29 cellular contexts compared by ENCODE assay signal in genomic region chr20:8231038-8231437, GRCh38.
"Had no signal": no experiment of that assay in that cellular context is flagged by ENCODE, and none has a peak within 500 bp of the region (broad histone marks: within the 10 kb centered on the region; RNA-seq: fewer than 3 reads in every experiment).

No MANE protein-coding gene starts in this region.

- H3K27ac ChIP-seq: neutrophil, ovary, psoas muscle, right lobe of liver, suprapubic skin, testis, tibial artery, transverse colon, upper lobe of right lung, vagina had no signal

- H3K27me3 ChIP-seq: neutrophil, ovary, right lobe of liver, sigmoid colon, suprapubic skin, testis, tibial artery, transverse colon, upper lobe of right lung, vagina had no signal

- H3K27me3 Mint-ChIP-seq: natural killer cell treated with Interleukin-12 subunit alpha and Interleukin-12 subunit beta and Interleukin-15 and Interleukin-18, amount 100 ng/mL, for 72 hours; type B pancreatic cell had no signal

- H3K4me1 Mint-ChIP-seq: naive B cell; naive thymus-derived CD8-positive, alpha-beta T cell; neural crest cell; stimulated activated naive CD8-positive, alpha-beta T cell treated with anti-CD3 and anti-CD28 coated beads, Interleukin-15, amount 100 ng/mL, for 72 hours had no signal

- H3K27ac Mint-ChIP-seq: naive B cell; naive thymus-derived CD8-positive, alpha-beta T cell; natural killer cell treated with Interleukin-12 subunit alpha and Interleukin-12 subunit beta and Interleukin-15 and Interleukin-18, amount 100 ng/mL, for 72 hours; nephron progenitor cell; stimulated activated effector memory CD8-positive, alpha-beta T cell treated with anti-CD3 and anti-CD28 coated beads, Interleukin-12 subunit alpha, Interleukin-12 subunit beta, amount 100 ng/mL, for 72 hours; stimulated activated naive CD8-positive, alpha-beta T cell treated with anti-CD3 and anti-CD28 coated beads, Interleukin-15, amount 100 ng/mL, for 72 hours; type B pancreatic cell had no signal

- H3K4me3 Mint-ChIP-seq: naive B cell; naive thymus-derived CD8-positive, alpha-beta T cell; natural killer cell treated with Interleukin-12 subunit alpha and Interleukin-12 subunit beta and Interleukin-15 and Interleukin-18, amount 100 ng/mL, for 72 hours; nephron progenitor cell; neural crest cell; stimulated activated effector memory CD8-positive, alpha-beta T cell treated with anti-CD3 and anti-CD28 coated beads, Interleukin-12 subunit alpha, Interleukin-12 subunit beta, amount 100 ng/mL, for 72 hours; stimulated activated naive CD8-positive, alpha-beta T cell treated with anti-CD3 and anti-CD28 coated beads, Interleukin-15, amount 100 ng/mL, for 72 hours; type B pancreatic cell had no signal

- ATAC-seq: naive thymus-derived CD8-positive, alpha-beta T cell; natural killer cell treated with Interleukin-12 subunit alpha and Interleukin-12 subunit beta and Interleukin-15 and Interleukin-18, amount 100 ng/mL, for 72 hours; psoas muscle; right cardiac atrium; right lobe of liver; stimulated activated effector memory CD8-positive, alpha-beta T cell treated with anti-CD3 and anti-CD28 coated beads, Interleukin-12 subunit alpha, Interleukin-12 subunit beta, amount 100 ng/mL, for 72 hours; stimulated activated naive CD8-positive, alpha-beta T cell treated with anti-CD3 and anti-CD28 coated beads, Interleukin-15, amount 100 ng/mL, for 72 hours; stimulated activated naive CD8-positive, alpha-beta T cell treated with anti-CD3 and anti-CD28 coated beads, Interleukin-15, Interleukin-2, amounts not matched to agents 100 U/mL and 50 U/mL, for 24 hours; upper lobe of right lung had no signal

- H3K4me1 ChIP-seq: suprapubic skin, testis, upper lobe of right lung, vagina had no signal

- H3K9me3 ChIP-seq: neutrophil, ovary, psoas muscle, right lobe of liver, sigmoid colon, suprapubic skin, testis, tibial artery, transverse colon, upper lobe of right lung, vagina had no signal

- H3K9me3 Mint-ChIP-seq: naive B cell; natural killer cell treated with Interleukin-12 subunit alpha and Interleukin-12 subunit beta and Interleukin-15 and Interleukin-18, amount 100 ng/mL, for 72 hours; nephron progenitor cell; neural crest cell; stimulated activated effector memory CD8-positive, alpha-beta T cell treated with anti-CD3 and anti-CD28 coated beads, Interleukin-12 subunit alpha, Interleukin-12 subunit beta, amount 100 ng/mL, for 72 hours; stimulated activated naive CD8-positive, alpha-beta T cell treated with anti-CD3 and anti-CD28 coated beads, Interleukin-15, amount 100 ng/mL, for 72 hours; type B pancreatic cell had no signal

- H3K4me3 ChIP-seq: ovary, psoas muscle, right lobe of liver, sigmoid colon, suprapubic skin, testis, tibial artery, transverse colon, upper lobe of right lung, vagina had no signal

- FAIRE-seq: small intestine had no signal

- DNase-seq: naive B cell; naive thymus-derived CD8-positive, alpha-beta T cell; nephron progenitor cell; nucleus accumbens; ovary; psoas muscle; right cardiac atrium; right lobe of liver; sigmoid colon; small intestine; stimulated activated CD4-positive, alpha-beta T cell treated with anti-CD3 and anti-CD28 coated beads, Interleukin-15, amount 100 ng/mL, for 24 hours; stimulated activated CD4-positive, alpha-beta T cell treated with anti-CD3 and anti-CD28 coated beads, Interleukin-2, amount 100 ng/mL, for 24 hours; stimulated activated CD4-positive, alpha-beta T cell treated with anti-CD3 and anti-CD28 coated beads, Interleukin-2, amount 100 ng/mL, for 48 hours; stimulated activated CD4-positive, alpha-beta T cell treated with anti-CD3 and anti-CD28 coated beads, Interleukin-4, amount 100 ng/mL, for 24 hours; stimulated activated naive CD4-positive, alpha-beta T cell; stimulated activated naive CD8-positive, alpha-beta T cell treated with anti-CD3 and anti-CD28 coated beads, Interleukin-15, amount 100 ng/mL, for 72 hours; stimulated activated naive CD8-positive, alpha-beta T cell treated with anti-CD3 and anti-CD28 coated beads, Interleukin-15, Interleukin-2, amounts not matched to agents 100 U/mL and 50 U/mL, for 24 hours; substantia nigra; testis; tibial artery; transverse colon; upper lobe of right lung had no signal

- H3K36me3 ChIP-seq: neutrophil, ovary, right lobe of liver, sigmoid colon, suprapubic skin, tibial artery, transverse colon, upper lobe of right lung, vagina had no signal

- H3K36me3 Mint-ChIP-seq: naive B cell; naive thymus-derived CD8-positive, alpha-beta T cell; natural killer cell treated with Interleukin-12 subunit alpha and Interleukin-12 subunit beta and Interleukin-15 and Interleukin-18, amount 100 ng/mL, for 72 hours; stimulated activated effector memory CD8-positive, alpha-beta T cell treated with anti-CD3 and anti-CD28 coated beads, Interleukin-12 subunit alpha, Interleukin-12 subunit beta, amount 100 ng/mL, for 72 hours; type B pancreatic cell had no signal
